ENCODE assay signal across 24 cellular contexts in the genomic region with DNA sequence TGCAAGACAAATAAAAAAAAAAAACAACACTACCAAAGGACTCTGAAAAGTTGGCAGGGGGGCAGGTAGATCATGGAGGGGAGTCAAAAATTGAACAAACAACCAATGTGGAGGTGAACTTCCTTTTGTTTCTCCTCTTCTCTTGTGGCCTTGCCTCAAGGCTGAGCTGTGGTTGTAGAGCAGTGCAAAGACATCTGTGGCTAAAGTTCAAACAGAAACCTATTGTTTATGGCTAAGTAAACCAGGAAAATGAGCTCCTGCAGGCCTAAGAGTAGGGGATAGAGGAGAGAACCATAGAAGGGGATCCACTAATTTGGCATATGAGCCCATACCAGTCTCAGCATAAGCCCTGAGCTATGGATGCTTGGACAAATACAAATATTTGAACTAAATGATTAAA. TPM values are rescaled to one million over a fixed set of nuclear protein-coding genes. Genes with fewer than 3 reads are reported as not detected.
"Had no signal": no experiment of that assay in that cellular context is flagged by ENCODE, and none has a peak within 500 bp of the region (broad histone marks: within the 10 kb centered on the region; RNA-seq: fewer than 3 reads in every experiment).

No MANE protein-coding gene starts in this region.

- ATAC-seq: activated CD8-positive, alpha-beta memory T cell treated with anti-CD3 and anti-CD28 coated beads, Interleukin-2, amount 10 ng/mL, durations not matched to agents 7 days and 5 days; natural killer cell treated with Interleukin-12 subunit alpha and Interleukin-12 subunit beta and Interleukin-15 and Interleukin-18, amount 100 ng/mL, for 72 hours; stimulated activated memory B cell treated with anti-CD40 and anti-IgM and Interleukin-4, amounts not matched to agents 10 μg/mL and 1 μg/mL and 100 μg/mL, for 72 hours had no signal

- DNase-seq: activated CD4-positive, alpha-beta T cell treated with anti-CD3 and anti-CD28 coated beads, Interleukin-2, amount 50 U/mL, for 48 hours; activated CD4-positive, CD25-positive, alpha-beta regulatory T cell treated with anti-CD3 and anti-CD28 coated beads, Interleukin-2, amount 50 U/mL, for 72 hours; activated CD8-positive, alpha-beta memory T cell treated with anti-CD3 and anti-CD28 coated beads, Interleukin-2, amount 10 ng/mL, durations not matched to agents 7 days and 5 days; activated naive CD4-positive, alpha-beta T cell treated with anti-CD3 and anti-CD28 coated beads for 36 hours; activated T-cell treated with anti-CD3 and anti-CD28 coated beads, Interleukin-2, amount 50 U/mL, for 1 hour; cerebellar nuclear complex; effector CD8-positive, alpha-beta T cell; esophagus squamous epithelium; glutamatergic neuron; immature natural killer cell; stimulated activated CD4-positive, alpha-beta T cell treated with anti-CD3 and anti-CD28 coated beads, Interleukin-2, amount 100 ng/mL, for 48 hours; thyroid gland had no signal

- H3K27ac Mint-ChIP-seq: activated CD8-positive, alpha-beta memory T cell treated with anti-CD3 and anti-CD28 coated beads, Interleukin-2, amount 10 ng/mL, durations not matched to agents 7 days and 5 days; activated naive CD4-positive, alpha-beta T cell treated with anti-CD3 and anti-CD28 coated beads for 36 hours; activated T-helper 2 cell treated with anti-CD3 and anti-CD28 coated beads, Interferon-gamma antibody, Interleukin-2, Interleukin-4, amounts not matched to agents 10 μg/mL and 5 μg/mL and 100 μg/mL, durations not matched to agents 14 hours and 24 hours and 36 hours; immature natural killer cell; natural killer cell treated with Interleukin-12 subunit alpha and Interleukin-12 subunit beta and Interleukin-15 and Interleukin-18, amount 100 ng/mL, for 72 hours; stimulated activated memory B cell treated with anti-CD40 and anti-IgM and Interleukin-4, amounts not matched to agents 10 μg/mL and 1 μg/mL and 100 μg/mL, for 72 hours had no signal

- H3K36me3 Mint-ChIP-seq: activated CD8-positive, alpha-beta memory T cell treated with anti-CD3 and anti-CD28 coated beads, Interleukin-2, amount 10 ng/mL, durations not matched to agents 7 days and 5 days; natural killer cell treated with Interleukin-12 subunit alpha and Interleukin-12 subunit beta and Interleukin-15 and Interleukin-18, amount 100 ng/mL, for 72 hours; stimulated activated memory B cell treated with anti-CD40 and anti-IgM and Interleukin-4, amounts not matched to agents 10 μg/mL and 1 μg/mL and 100 μg/mL, for 72 hours had no signal

- H3K4me3 Mint-ChIP-seq: activated CD8-positive, alpha-beta memory T cell treated with anti-CD3 and anti-CD28 coated beads, Interleukin-2, amount 10 ng/mL, durations not matched to agents 7 days and 5 days; activated naive CD4-positive, alpha-beta T cell treated with anti-CD3 and anti-CD28 coated beads for 36 hours; immature natural killer cell; natural killer cell treated with Interleukin-12 subunit alpha and Interleukin-12 subunit beta and Interleukin-15 and Interleukin-18, amount 100 ng/mL, for 72 hours; stimulated activated memory B cell treated with anti-CD40 and anti-IgM and Interleukin-4, amounts not matched to agents 10 μg/mL and 1 μg/mL and 100 μg/mL, for 72 hours had no signal

- H3K9me3 Mint-ChIP-seq: activated T-helper 2 cell treated with anti-CD3 and anti-CD28 coated beads, Interferon-gamma antibody, Interleukin-2, Interleukin-4, amounts not matched to agents 10 μg/mL and 5 μg/mL and 100 μg/mL, durations not matched to agents 14 hours and 24 hours and 36 hours; natural killer cell treated with Interleukin-12 subunit alpha and Interleukin-12 subunit beta and Interleukin-15 and Interleukin-18, amount 100 ng/mL, for 72 hours; stimulated activated memory B cell treated with anti-CD40 and anti-IgM and Interleukin-4, amounts not matched to agents 10 μg/mL and 1 μg/mL and 100 μg/mL, for 72 hours had no signal

RNA-seq across cellular contexts. Expression of a gene that starts 40.2 kb away (rescaled TPM):
- total RNA-seq: ascending aorta; breast epithelium; endothelial cell of umbilical vein; fibroblast of villous mesenchyme; lower leg skin; mesenteric fat pad; natural killer cell treated with Interleukin-12 subunit alpha and Interleukin-12 subunit beta and Interleukin-15 and Interleukin-18, amount 100 ng/mL, for 72 hours; renal cortical epithelial cell; skeletal muscle tissue; thyroid gland; urinary bladder had no signal
